Comparison of ENCODE assay signal across 8 cellular contexts in the genomic region with DNA sequence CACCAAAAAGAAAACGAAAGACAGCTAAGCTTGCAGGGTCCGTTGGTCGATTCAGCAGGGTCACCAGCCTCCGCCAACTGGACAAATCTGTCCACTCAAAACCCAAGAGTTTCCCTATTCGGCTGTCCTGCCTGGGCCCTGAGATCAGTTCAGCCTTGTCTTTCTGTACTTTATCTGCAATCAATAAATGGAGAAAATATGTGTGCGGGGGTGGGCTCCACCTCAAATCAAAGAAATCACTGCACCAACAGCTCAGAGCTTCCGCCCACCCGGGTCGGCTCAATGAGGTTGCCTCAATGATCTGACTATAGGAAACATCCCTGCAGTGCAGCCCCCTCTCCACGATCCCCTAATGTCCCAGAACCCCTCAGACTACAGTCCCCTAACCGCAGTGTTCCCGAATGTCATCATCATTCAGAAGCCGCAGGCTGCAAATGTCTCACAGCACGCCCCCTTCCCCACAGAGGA. TPM values are rescaled to one million over a fixed set of nuclear protein-coding genes. Genes with fewer than 3 reads are reported as not detected.
A peak's percentile ranks its signal among the peaks of the same experiment; 100 is the strongest.
DNase-seq lines count a peak whose midpoint lies in the region; ATAC-seq and TF ChIP-seq lines count a peak whose summit lies in the region.

No MANE protein-coding gene starts in this region.

- H3K4me3 ChIP-seq in iPS-18a (ENCODE audit: low read length): peak overlapping the region; percentile 85

- no peaks in the 10 kb centered on the region for H3K4me1 ChIP-seq in iPS-18a (ENCODE audit: control insufficient read depth, low read depth, low read length)

- peak overlapping the region; percentile 97 for H3K4me3 Mint-ChIP-seq in activated T-cell treated with anti-CD3 and anti-CD28 coated beads, Interleukin-2, amount 50 U/mL, for 4 hours
- H3K4me3 Mint-ChIP-seq in stimulated activated naive CD8-positive, alpha-beta T cell treated with anti-CD3 and anti-CD28 coated beads, Interleukin-15, Interleukin-2, amounts not matched to agents 100 ng/mL and 50 ng/mL, for 24 hours: peak overlapping the region; percentile 98

- POLR2A ChIA-PET in GM10248 (lab: Yijun Ruan, JAX): interaction anchor here (0.6 to 2.6 kb wide), 6 partner anchors 9 to 891 kb away, joined by 3 to 17 read pairs (median 8); partner anchors contain the start of genes MAT2A and RNF181

- no peak for TF ChIP-seq CTCF in GM10248 (IDR thresholded peaks at IDR 0.05; ENCODE audit: control extremely low read depth, extremely low read depth, low read depth, missing control alignments)

- no peaks in the 10 kb centered on the region for H3K27me3 ChIP-seq in iPS-18a (ENCODE audit: control insufficient read depth, insufficient read depth, low read length)

- H3K27me3 Mint-ChIP-seq in activated T-cell treated with anti-CD3 and anti-CD28 coated beads, Interleukin-2, amount 50 U/mL, for 4 hours (ENCODE audit: low read depth): no peaks in the 10 kb centered on the region
- H3K27me3 Mint-ChIP-seq in stimulated activated naive CD8-positive, alpha-beta T cell treated with anti-CD3 and anti-CD28 coated beads, Interleukin-15, Interleukin-2, amounts not matched to agents 100 ng/mL and 50 ng/mL, for 24 hours: no peaks in the 10 kb centered on the region

- no peaks in the 10 kb centered on the region for H3K9me3 Mint-ChIP-seq in activated T-cell treated with anti-CD3 and anti-CD28 coated beads, Interleukin-2, amount 50 U/mL, for 4 hours
- no peaks in the 10 kb centered on the region for H3K9me3 Mint-ChIP-seq in stimulated activated naive CD8-positive, alpha-beta T cell treated with anti-CD3 and anti-CD28 coated beads, Interleukin-15, Interleukin-2, amounts not matched to agents 100 ng/mL and 50 ng/mL, for 24 hours

- H3K9ac ChIP-seq in iPS-18a (ENCODE audit: low read length): peak overlapping the region; percentile 73

- no peaks in the 10 kb centered on the region for H3K36me3 ChIP-seq in iPS-18a (ENCODE audit: control insufficient read depth, low read depth, low read length)

- H3K27ac ChIP-seq in iPS-18a (ENCODE audit: low read length): no peak overlapping the region

- DNase-seq in GM10248 (ENCODE audit: extremely low spot score) (peak; percentile 20), HCEC 1CT (no peak), DMS79 treated with DMSO at 0.1 percent for 48 hours (lab: John Stamatoyannopoulos, UW) (no peak)
- peak; percentile 39 for DNase-seq in activated T-cell treated with anti-CD3 and anti-CD28 coated beads, Interleukin-2, amount 50 U/mL, for 4 hours
- no peak for DNase-seq in stimulated activated CD4-positive, alpha-beta T cell treated with anti-CD3 and anti-CD28 coated beads, Interleukin-15, amount 100 ng/mL, for 24 hours

- ATAC-seq in HG02870 (IDR thresholded peaks at IDR 0.05; ENCODE audit: unreplicated experiment): peak; percentile 18
- peak in 1 of 2 donors; percentile 38 for ATAC-seq in activated T-cell treated with anti-CD3 and anti-CD28 coated beads, Interleukin-2, amount 50 U/mL, for 4 hours

- CTCF ChIA-PET in GM10248 (lab: Yijun Ruan, JAX): interaction anchor here (1.0 to 6.2 kb wide), 4 partner anchors 11 to 140 kb away, joined by 3 to 55 read pairs (median 4); partner anchors contain the start of gene TMEM150A

- H3K9me3 ChIP-seq in iPS-18a (ENCODE audit: control insufficient read depth, low read depth, low read length): no peaks in the 10 kb centered on the region

- H3K4me1 Mint-ChIP-seq in activated T-cell treated with anti-CD3 and anti-CD28 coated beads, Interleukin-2, amount 50 U/mL, for 4 hours (ENCODE audit: low read depth): peaks cover 26% of the 10 kb centered on the region
- H3K4me1 Mint-ChIP-seq in stimulated activated naive CD8-positive, alpha-beta T cell treated with anti-CD3 and anti-CD28 coated beads, Interleukin-15, Interleukin-2, amounts not matched to agents 100 ng/mL and 50 ng/mL, for 24 hours (ENCODE audit: low read depth): peaks cover 46% of the 10 kb centered on the region

- peak overlapping the region; percentile 99 for H3K27ac Mint-ChIP-seq in stimulated activated naive CD8-positive, alpha-beta T cell treated with anti-CD3 and anti-CD28 coated beads, Interleukin-15, Interleukin-2, amounts not matched to agents 100 ng/mL and 50 ng/mL, for 24 hours

- H3K36me3 Mint-ChIP-seq in activated T-cell treated with anti-CD3 and anti-CD28 coated beads, Interleukin-2, amount 50 U/mL, for 4 hours (ENCODE audit: insufficient read depth): peaks cover 12% of the 10 kb centered on the region
- peaks cover 11% of the 10 kb centered on the region for H3K36me3 Mint-ChIP-seq in stimulated activated naive CD8-positive, alpha-beta T cell treated with anti-CD3 and anti-CD28 coated beads, Interleukin-15, Interleukin-2, amounts not matched to agents 100 ng/mL and 50 ng/mL, for 24 hours (ENCODE audit: low read depth)

RNA-seq across cellular contexts. Expression of gene GGCX, which starts 0.4 kb away (rescaled TPM):
- total RNA-seq in activated T-cell treated with anti-CD3 and anti-CD28 coated beads, Interleukin-2, amount 50 U/mL, for 4 hours: 10 to 100 TPM; 20.8 to 24.0 (median 22.1) TPM

RNA-seq across cellular contexts. Expression of gene VAMP8, which starts 16.5 kb away (rescaled TPM):
- 10 to 100 TPM; 64.6 to 75.9 (median 71.2) TPM for total RNA-seq in activated T-cell treated with anti-CD3 and anti-CD28 coated beads, Interleukin-2, amount 50 U/mL, for 4 hours

RNA-seq across cellular contexts. Expression of gene MAT2A, which starts 21.9 kb away (rescaled TPM):
- total RNA-seq in activated T-cell treated with anti-CD3 and anti-CD28 coated beads, Interleukin-2, amount 50 U/mL, for 4 hours: 100 to 1,000 TPM; 399 to 423 (median 404) TPM

RNA-seq across cellular contexts. Expression of gene VAMP5, which starts 23.4 kb away (rescaled TPM):
- 10 to 100 TPM in 1 of 3 donors, 1 to 10 TPM in 2; 7.3 to 12.1 (median 9.3) TPM for total RNA-seq in activated T-cell treated with anti-CD3 and anti-CD28 coated beads, Interleukin-2, amount 50 U/mL, for 4 hours

RNA-seq across cellular contexts. Expression of gene RNF181, which starts 34.7 kb away (rescaled TPM):
- total RNA-seq in activated T-cell treated with anti-CD3 and anti-CD28 coated beads, Interleukin-2, amount 50 U/mL, for 4 hours: 100 to 1,000 TPM in 1 of 3 donors, 10 to 100 TPM in 2; 87.8 to 108 (median 94.0) TPM

Comparison
In these comparisons a context has a peak if more than half of its experiments do, and no peak if none do; other contexts are left out.
1. DNase-seq: peak in GM10248 (single experiment) and activated T-cell treated with anti-CD3 and anti-CD28 coated beads, Interleukin-2, amount 50 U/mL, for 4 hours (single experiment); none in HCEC 1CT (single experiment), stimulated activated CD4-positive, alpha-beta T cell treated with anti-CD3 and anti-CD28 coated beads, Interleukin-15, amount 100 ng/mL, for 24 hours (single experiment) and DMS79 treated with DMSO at 0.1 percent for 48 hours (single experiment).